Comparison of ENCODE assay signal across 1 cellular context in genomic region chr2:59529738-59530137, GRCh38.
TF ChIP-seq lines count a peak whose summit lies in the region.

No MANE protein-coding gene starts in this region.

TF ChIP-seq in GM23338, 12 proteins besides CTCF, POLR2A, EP300 and RAD21 (continued from another document):
- TF ChIP-seq EZH2 (IDR thresholded peaks at IDR 0.05; ENCODE audit: low read depth, unreplicated experiment) (no peak), REST (IDR thresholded peaks at IDR 0.05; ENCODE audit: unreplicated experiment) (no peak), EZH2phosphoT487 (IDR thresholded peaks at IDR 0.05; ENCODE audit: unreplicated experiment) (no peak), CREB1 (CRISPR knock-in tag; IDR thresholded peaks at IDR 0.05; ENCODE audit: low read depth) (no peak), STAT1 (IDR thresholded peaks at IDR 0.05; ENCODE audit: unreplicated experiment) (no peak), ZNF114 (CRISPR knock-in tag; IDR thresholded peaks at IDR 0.05) (no peak), POLR2AphosphoS5 (IDR thresholded peaks at IDR 0.05; ENCODE audit: low read depth) (no peak), NANOG (IDR thresholded peaks at IDR 0.05; ENCODE audit: borderline replicate concordance) (no peak), ZNF331 (CRISPR knock-in tag; IDR thresholded peaks at IDR 0.05; ENCODE audit: low read depth) (no peak)
